Comparison of ENCODE assay signal across 1 cellular context in genomic region chr7:35263396-35263795, GRCh38.
TF ChIP-seq lines count a peak whose summit lies in the region.

No MANE protein-coding gene starts in this region.

TF ChIP-seq in SK-N-SH, 30 proteins besides CTCF, POLR2A, EP300 and RAD21 (continued from another document):
- TF ChIP-seq REST (IDR thresholded peaks at IDR 0.05; ENCODE audit: low read depth, low read length) (no peak), SIN3A (IDR thresholded peaks at IDR 0.05; ENCODE audit: borderline replicate concordance, low read depth, low read length) (no peak), ELF1 (IDR thresholded peaks at IDR 0.05) (no peak), USF1 (IDR thresholded peaks at IDR 0.05; ENCODE audit: borderline replicate concordance, low read depth) (no peak), ZBTB33 (IDR thresholded peaks at IDR 0.05; ENCODE audit: borderline replicate concordance, low read depth) (no peak), POLR2AphosphoS5 (IDR thresholded peaks at IDR 0.05; ENCODE audit: low read depth, low read length) (no peak), IRF3 (IDR thresholded peaks at IDR 0.05; ENCODE audit: low read depth, low read length) (no peak), PBX3 (IDR thresholded peaks at IDR 0.05) (no peak), RFX5 (IDR thresholded peaks at IDR 0.05; ENCODE audit: low read length) (no peak), TCF12 (IDR thresholded peaks at IDR 0.05) (no peak), MEF2A (IDR thresholded peaks at IDR 0.05; ENCODE audit: borderline replicate concordance, low read depth) (no peak)
